In the genomic region with DNA sequence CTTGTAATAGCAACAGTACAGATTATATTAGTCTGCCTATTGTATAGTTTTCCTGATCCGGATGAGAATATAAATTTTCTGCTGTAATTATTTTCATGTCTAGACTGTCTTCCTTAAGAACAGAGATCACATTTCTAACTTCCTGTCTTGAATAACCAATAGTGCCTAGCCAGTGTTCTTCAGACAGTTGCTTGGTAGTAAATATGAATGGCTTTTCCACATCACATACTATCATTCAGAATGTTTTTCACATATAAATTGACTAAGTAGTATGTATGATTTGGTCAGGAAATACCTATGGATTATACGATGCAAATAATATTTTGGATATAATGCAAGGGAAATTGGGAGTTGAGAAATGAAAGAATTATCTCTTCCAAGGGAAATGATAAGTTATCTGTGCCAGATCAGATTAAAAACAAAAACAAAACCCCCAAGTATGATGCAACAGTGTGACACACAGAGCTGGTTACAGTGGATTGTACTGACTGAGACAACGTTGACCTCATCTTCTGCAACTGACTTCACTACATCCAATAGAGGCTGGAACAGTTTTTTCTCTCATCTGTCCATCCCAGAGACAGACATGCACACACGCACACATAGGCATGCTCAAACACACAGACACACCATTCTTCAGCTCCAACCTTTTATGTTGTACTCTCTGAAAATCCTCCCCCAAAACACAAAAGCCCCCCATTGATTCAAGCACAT, we compare ENCODE assay signal across 25 cellular contexts. TPM values are rescaled to one million over a fixed set of nuclear protein-coding genes. Genes with fewer than 3 reads are reported as not detected.
A peak's percentile ranks its signal among the peaks of the same experiment; 100 is the strongest.
DNase-seq lines count a peak whose midpoint lies in the region; ATAC-seq and TF ChIP-seq lines count a peak whose summit lies in the region.
"Had no signal": no experiment of that assay in that cellular context is flagged by ENCODE, and none has a peak within 500 bp of the region (broad histone marks: within the 10 kb centered on the region; RNA-seq: fewer than 3 reads in every experiment).

No MANE protein-coding gene starts in this region.

- no TSS peak for BruUV-seq in PC-3 (replicated peaks; lab: Mats Ljungman, UMichigan)

- POLR2A ChIA-PET in PC-3 (lab: Charles Lee; ENCODE audit: unreplicated experiment), result no interaction called here

- CTCF ChIA-PET in PC-3 (lab: Charles Lee), result no interaction called here

- H3K79me2 ChIP-seq in PC-3 (ENCODE audit: low read length), result no peaks in the 10 kb centered on the region

- intact Hi-C loops in PC-3 (cut with micrococcal nuclease), result no loop called here

- no peak overlapping the region for H2AFZ ChIP-seq in PC-3 (ENCODE audit: low read length)

- H3K27ac ChIP-seq in coronary artery (peak overlapping the region in 1 of 2 donors; percentile 30), PC-3 (ENCODE audit: low read length) (no peak overlapping the region)
- H3K27ac ChIP-seq: BLaER1, esophagus squamous epithelium had no signal

- H3K4me1 ChIP-seq in PC-3 (ENCODE audit: insufficient read depth, low read length), result no peaks in the 10 kb centered on the region
- H3K4me1 ChIP-seq: BLaER1, esophagus squamous epithelium had no signal

- no peaks in the 10 kb centered on the region for H3K9me2 ChIP-seq in PC-3 (replicated peaks; ENCODE audit: low read length)

- DNase-seq in EH (ENCODE audit: low read depth) (peak; percentile 52), OCI-M1 (lab: John Stamatoyannopoulos, UW) (peak; percentile 92), coronary artery (ENCODE audit: low spot score) (no peak), lung microvascular endothelial cell (ENCODE audit: low read depth in 2 of 2) (peak; percentile 28 to 83), NCI-H1436 (lab: John Stamatoyannopoulos, UW) (no peak), PC-3 (no peak), anterior cingulate cortex (lab: John Stamatoyannopoulos, UW) (no peak)
- DNase-seq: activated CD4-positive, alpha-beta T cell treated with anti-CD3 and anti-CD28 coated beads, Interleukin-2, amount 50 U/mL, for 48 hours; activated CD8-positive, alpha-beta memory T cell treated with anti-CD3 and anti-CD28 coated beads, Interleukin-2, amount 50 U/mL, for 48 hours; DMS53; esophagus squamous epithelium; glutamatergic neuron; Karpas-422; kidney glomerular epithelial cell; mammary epithelial cell; NCI-H1092; NCI-H1930; NCI-H748 treated with DMSO at 0.1 percent for 48 hours; Right ventricle myocardium superior had no signal

- H3K27me3 ChIP-seq in PC-3 (ENCODE audit: low read length), result no peaks in the 10 kb centered on the region
- H3K27me3 ChIP-seq: BLaER1, esophagus squamous epithelium had no signal

- no peaks in the 10 kb centered on the region for H3K36me3 ChIP-seq in PC-3 (ENCODE audit: low read depth, low read length)
- H3K36me3 ChIP-seq: esophagus squamous epithelium had no signal

- H3K9ac ChIP-seq in PC-3 (ENCODE audit: low read length), result no peak overlapping the region
- H3K9ac ChIP-seq: BLaER1 had no signal

- no peaks in the 10 kb centered on the region for H4K20me1 ChIP-seq in PC-3 (ENCODE audit: low read length)

- H3K4me2 ChIP-seq in PC-3 (ENCODE audit: low read length), result no peak overlapping the region
- H3K4me2 ChIP-seq: BLaER1, smooth muscle cell had no signal

- TF ChIP-seq CTCF in coronary artery (IDR thresholded peaks at IDR 0.05) (no peak), PC-3 (conservative IDR thresholded peaks at IDR 0.05; ENCODE audit: low read depth, low read length) (no peak)

- H3K4me3 ChIP-seq in coronary artery (peak overlapping the region; percentile 18), PC-3 (ENCODE audit: low read length) (no peak overlapping the region)
- H3K4me3 ChIP-seq: BLaER1, esophagus squamous epithelium, smooth muscle cell had no signal

- no peak for ATAC-seq in HG03565 (IDR thresholded peaks at IDR 0.05; ENCODE audit: unreplicated experiment)
- ATAC-seq in PC-3, result no peak
- ATAC-seq: activated T-helper 17 cell treated with anti-CD3 and anti-CD28 coated beads, Interleukin-2, amount 50 U/mL, for 72 hours had no signal

- H3K9me3 ChIP-seq in PC-3 (ENCODE audit: low read length), result no peaks in the 10 kb centered on the region
- H3K9me3 ChIP-seq: esophagus squamous epithelium had no signal

- no peaks in the 10 kb centered on the region for H3F3A ChIP-seq in PC-3 (ENCODE audit: low read length, unreplicated experiment)

RNA-seq across cellular contexts. Expression of gene ITGA8, which starts 16.4 kb away (rescaled TPM):
- 0.79 and 1.5 TPM in 2 replicates for total RNA-seq in lung microvascular endothelial cell
- total RNA-seq in PC-3 (2014; rRNA removed), result not detected in 2 replicates
- total RNA-seq: activated T-helper 17 cell treated with anti-CD3 and anti-CD28 coated beads, Interleukin-2, amount 50 U/mL, for 72 hours; H1; myocyte had no signal

Comparison
In these comparisons a context has a peak if more than half of its experiments do, and no peak if none do; other contexts are left out.
1. DNase-seq: peak in EH (single experiment), OCI-M1 (single experiment) and lung microvascular endothelial cell (2 of 2); none in coronary artery (single experiment), NCI-H1436 (single experiment), PC-3 (single experiment) and anterior cingulate cortex (0 of 58).